In genomic region chr11:7534030-7534378, GRCh38 we compare ENCODE assay signal across 15 cellular contexts. TPM values are rescaled to one million over a fixed set of nuclear protein-coding genes. Genes with fewer than 3 reads are reported as not detected.
A peak's percentile ranks its signal among the peaks of the same experiment; 100 is the strongest.
DNase-seq lines count a peak whose midpoint lies in the region; ATAC-seq, FAIRE-seq and TF ChIP-seq lines count a peak whose summit lies in the region.
"Had no signal": no experiment of that assay in that cellular context is flagged by ENCODE, and none has a peak within 500 bp of the region (broad histone marks: within the 10 kb centered on the region; RNA-seq: fewer than 3 reads in every experiment).

No MANE protein-coding gene starts in this region.

- ATAC-seq in GM18861 (IDR thresholded peaks at IDR 0.05; ENCODE audit: unreplicated experiment) (peak; percentile 40), GM21528 (IDR thresholded peaks at IDR 0.05; ENCODE audit: low FRiP score, unreplicated experiment) (peak; percentile 65), HG03095 (IDR thresholded peaks at IDR 0.05; ENCODE audit: unreplicated experiment) (peak; percentile 45)
- ATAC-seq: naive thymus-derived CD4-positive, alpha-beta T cell had no signal

- DNase-seq in bronchial epithelial cell (ENCODE audit: low read depth) (no peak), smooth muscle cell (lab: John Stamatoyannopoulos, UW; ENCODE audit: unreplicated experiment) (no peak), GM19240 (ENCODE audit: insufficient read length, low spot score) (no peak), MV-4-11 (lab: John Stamatoyannopoulos, UW) (no peak), sigmoid colon (no peak)
- DNase-seq: activated CD4-positive, alpha-beta memory T cell treated with anti-CD3 and anti-CD28 coated beads, Interleukin-2, amount 10 ng/mL, durations not matched to agents 7 days and 5 days; colonic mucosa; naive thymus-derived CD4-positive, alpha-beta T cell; NCI-H187 had no signal

- no peak overlapping the region for H2AFZ ChIP-seq in smooth muscle cell (ENCODE audit: low read depth)

- H4K20me1 ChIP-seq in smooth muscle cell (ENCODE audit: low read depth), result no peaks in the 10 kb centered on the region

- intact Hi-C loops in sigmoid colon (cut with DNase I), result no loop called here

- no peak overlapping the region for H3K4me2 ChIP-seq in smooth muscle cell

- H3F3A ChIP-seq in smooth muscle cell (ENCODE audit: low read depth), result peaks cover under 1% of the 10 kb centered on the region

- H3K9me3 ChIP-seq in smooth muscle cell (replicated peaks; ENCODE audit: low read depth), result no peaks in the 10 kb centered on the region
- no peaks in the 10 kb centered on the region for H3K9me3 ChIP-seq in sigmoid colon
- H3K9me3 ChIP-seq: colonic mucosa had no signal

- TF ChIP-seq CTCF in bronchial epithelial cell (IDR thresholded peaks at IDR 0.05; ENCODE audit: insufficient read depth, low read length, severe bottlenecking), result no peak
- TF ChIP-seq CTCF in smooth muscle cell (IDR thresholded peaks at IDR 0.05; ENCODE audit: borderline replicate concordance, insufficient read depth, poor library complexity, severe bottlenecking), result no peak
- no peak for TF ChIP-seq CTCF in sigmoid colon (IDR thresholded peaks at IDR 0.05)

- no peak overlapping the region for H3K4me3 ChIP-seq in bronchial epithelial cell (ENCODE audit: low read depth, low read length)
- H3K4me3 ChIP-seq in smooth muscle cell, result no peak overlapping the region
- H3K4me3 ChIP-seq in sigmoid colon, result no peak overlapping the region
- H3K4me3 ChIP-seq: colonic mucosa had no signal

- no peaks in the 10 kb centered on the region for H3K79me2 ChIP-seq in smooth muscle cell (ENCODE audit: low read depth)

- peak; percentile 60 for FAIRE-seq in bronchial epithelial cell (lab: Jason Lieb, UNC)
- FAIRE-seq: H1, islet of Langerhans, urothelium cell line had no signal

- no peak overlapping the region for H3K27ac ChIP-seq in smooth muscle cell (ENCODE audit: low read depth)
- no peak overlapping the region for H3K27ac ChIP-seq in sigmoid colon
- H3K27ac ChIP-seq: colonic mucosa had no signal

- no peak overlapping the region for H3K9ac ChIP-seq in smooth muscle cell (ENCODE audit: low read depth)

- H3K4me1 ChIP-seq in smooth muscle cell (ENCODE audit: low read depth) (no peaks in the 10 kb centered on the region), sigmoid colon (no peaks in the 10 kb centered on the region)
- H3K4me1 ChIP-seq: colonic mucosa had no signal

- no peaks in the 10 kb centered on the region for H3K36me3 ChIP-seq in bronchial epithelial cell (ENCODE audit: control insufficient read depth, insufficient read depth, low read length)
- no peaks in the 10 kb centered on the region for H3K36me3 ChIP-seq in smooth muscle cell (ENCODE audit: low read depth)
- no peaks in the 10 kb centered on the region for H3K36me3 ChIP-seq in sigmoid colon
- H3K36me3 ChIP-seq: colonic mucosa had no signal

- no peak for TF ChIP-seq EP300 in sigmoid colon (IDR thresholded peaks at IDR 0.05)

- no peak for TF ChIP-seq POLR2A in sigmoid colon (IDR thresholded peaks at IDR 0.05)

- H3K27me3 ChIP-seq in bronchial epithelial cell (ENCODE audit: control insufficient read depth, insufficient read depth, low read length), result no peaks in the 10 kb centered on the region
- no peaks in the 10 kb centered on the region for H3K27me3 ChIP-seq in smooth muscle cell (ENCODE audit: low read depth)
- no peaks in the 10 kb centered on the region for H3K27me3 ChIP-seq in sigmoid colon
- H3K27me3 ChIP-seq: colonic mucosa had no signal

RNA-seq across cellular contexts. Expression of gene PPFIBP2, which starts 20.2 kb away (rescaled TPM):
- total RNA-seq in bronchial epithelial cell (15.0 and 41.6 TPM in 2 replicates), smooth muscle cell (9.8 and 17.1 TPM in 2 replicates), sigmoid colon (10 to 100 TPM in 2 of 4 donors, 1 to 10 TPM in 2; 4.1 to 11.6 (median 9.2) TPM)
- polyA plus RNA-seq in smooth muscle cell (16.4 and 20.2 TPM in 2 replicates), sigmoid colon (10 to 100 TPM; 26.7 to 33.5 (median 30.6) TPM)

RNA-seq across cellular contexts. Expression of gene OLFML1, which starts 48.7 kb away (rescaled TPM):
- total RNA-seq in bronchial epithelial cell, result not detected in 2 replicates
- total RNA-seq in smooth muscle cell, result not detected in 2 replicates
- 0.14 and 0.22 TPM in 2 replicates for polyA plus RNA-seq in smooth muscle cell
- total RNA-seq in sigmoid colon, result 10 to 100 TPM in 2 of 4 donors, 1 to 10 TPM in 2; 2.2 to 14.7 (median 8.7) TPM
- polyA plus RNA-seq in sigmoid colon, result 1 to 10 TPM in 2 of 3 donors, not detected in 1; 1.8 to 2.7 TPM
- total RNA-seq: activated CD4-positive, alpha-beta memory T cell treated with anti-CD3 and anti-CD28 coated beads, Interleukin-2, amount 10 ng/mL, durations not matched to agents 7 days and 5 days; naive thymus-derived CD4-positive, alpha-beta T cell had no signal
- polyA plus RNA-seq: H1 had no signal
